1 cellular context compared by ENCODE assay signal in the genomic region with DNA sequence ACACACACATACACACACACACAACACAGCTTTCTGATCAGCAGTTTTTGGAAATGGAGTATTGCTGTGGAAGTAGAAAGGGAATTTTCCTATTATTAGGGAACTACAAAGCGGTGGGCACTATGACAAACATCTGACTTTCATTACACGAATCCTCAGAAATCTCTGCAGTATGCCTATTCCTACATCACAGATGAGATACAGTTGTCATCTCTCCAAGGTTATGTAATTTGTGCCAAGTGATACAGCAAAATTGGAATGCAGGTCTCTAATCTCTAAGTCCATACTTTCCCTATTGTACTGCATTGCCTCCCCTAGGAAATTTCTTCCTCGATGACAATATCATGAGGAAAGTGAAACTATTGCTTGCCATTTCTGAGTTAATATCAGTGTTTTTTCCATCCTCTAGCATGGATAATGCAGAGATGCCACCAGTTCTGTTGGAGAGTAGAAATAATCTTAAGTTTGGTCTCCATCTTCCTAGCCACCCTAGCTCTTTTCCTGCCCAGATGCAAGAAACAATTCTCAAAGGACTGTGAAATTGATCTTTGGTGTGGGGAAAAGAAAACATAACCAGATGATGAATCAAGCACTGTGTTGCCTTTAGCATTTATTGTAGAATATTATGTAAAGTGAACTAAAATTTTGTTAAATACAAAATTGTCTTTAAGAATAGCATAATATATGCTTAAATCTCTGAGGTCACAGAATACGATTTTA.
A peak's percentile ranks its signal among the peaks of the same experiment; 100 is the strongest.
TF ChIP-seq lines count a peak whose summit lies in the region.

No MANE protein-coding gene starts in this region.

TF ChIP-seq in SK-N-SH, 30 proteins besides CTCF, POLR2A, EP300 and RAD21 (continued from another document):
- TF ChIP-seq, protein P1, sequence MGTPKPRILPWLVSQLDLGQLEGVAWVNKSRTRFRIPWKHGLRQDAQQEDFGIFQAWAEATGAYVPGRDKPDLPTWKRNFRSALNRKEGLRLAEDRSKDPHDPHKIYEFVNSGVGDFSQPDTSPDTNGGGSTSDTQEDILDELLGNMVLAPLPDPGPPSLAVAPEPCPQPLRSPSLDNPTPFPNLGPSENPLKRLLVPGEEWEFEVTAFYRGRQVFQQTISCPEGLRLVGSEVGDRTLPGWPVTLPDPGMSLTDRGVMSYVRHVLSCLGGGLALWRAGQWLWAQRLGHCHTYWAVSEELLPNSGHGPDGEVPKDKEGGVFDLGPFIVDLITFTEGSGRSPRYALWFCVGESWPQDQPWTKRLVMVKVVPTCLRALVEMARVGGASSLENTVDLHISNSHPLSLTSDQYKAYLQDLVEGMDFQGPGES (IDR thresholded peaks at IDR 0.05; ENCODE audit: low read depth, low read length), result no peak
- TF ChIP-seq RCOR1 (IDR thresholded peaks at IDR 0.05; ENCODE audit: low read length) (no peak), JUND (IDR thresholded peaks at IDR 0.05) (peak; percentile 66), GATA2 (CRISPR knock-in tag; IDR thresholded peaks at IDR 0.05) (peak; percentile 39), TEAD4 (IDR thresholded peaks at IDR 0.05; ENCODE audit: borderline replicate concordance, insufficient read depth) (peak; percentile 45; the same call in 1 of the 2 replicates), NFIC (IDR thresholded peaks at IDR 0.05; ENCODE audit: borderline replicate concordance) (peak; percentile 80), CHD2 (IDR thresholded peaks at IDR 0.05; ENCODE audit: low read length, partially characterized antibody) (no peak), POLR2AphosphoS5 (IDR thresholded peaks at IDR 0.05; ENCODE audit: low read depth, low read length) (peak; percentile 60; the same call in 1 of the 2 replicates), TCF12 (IDR thresholded peaks at IDR 0.05) (peak; percentile 95), NRF1 (IDR thresholded peaks at IDR 0.05; ENCODE audit: low read depth, low read length) (no peak)
